In the genomic region with DNA sequence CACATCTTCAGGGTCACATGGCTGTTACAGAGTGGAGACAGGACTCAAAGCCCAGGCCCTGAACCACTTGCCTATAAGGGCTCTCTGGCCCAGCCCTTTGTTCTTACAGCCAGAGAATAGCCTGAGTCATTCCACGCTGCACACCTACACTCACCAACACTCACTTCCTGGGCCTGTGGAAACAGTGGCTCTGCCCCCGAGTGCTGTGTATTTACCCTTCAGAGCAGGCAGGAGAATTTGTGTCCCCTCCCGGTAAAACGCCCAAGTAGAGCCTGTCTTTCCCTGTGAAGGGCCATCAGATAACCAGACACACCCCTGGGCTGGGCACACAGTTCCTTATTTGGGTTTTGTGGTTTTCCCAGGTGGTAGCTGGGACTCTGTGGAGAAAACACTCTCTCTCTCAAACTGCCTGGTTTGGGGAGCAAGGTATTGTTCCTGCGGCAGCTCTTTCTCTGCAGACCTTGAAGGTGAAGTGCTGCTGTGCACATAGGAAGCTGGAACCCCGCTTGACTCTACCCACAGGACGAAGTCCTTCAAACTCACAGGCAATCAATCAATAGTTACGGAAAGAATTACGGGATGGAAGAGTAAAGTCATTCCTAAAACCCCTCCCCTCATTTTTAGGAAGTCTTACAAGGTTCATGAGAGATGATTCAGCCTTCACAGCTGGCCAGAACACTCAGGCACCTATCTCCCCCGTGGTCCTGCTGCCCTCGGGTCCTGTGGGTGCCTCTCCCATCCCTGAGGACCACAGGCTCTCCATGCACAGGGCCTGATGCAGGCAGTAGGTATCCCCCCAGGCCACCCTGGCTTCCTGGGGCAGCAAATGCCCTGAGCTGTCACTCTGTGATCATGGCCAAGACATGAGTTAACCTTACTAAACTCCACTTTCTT, we compare ENCODE assay signal across 1 cellular context.
TF ChIP-seq lines count a peak whose summit lies in the region.

No MANE protein-coding gene starts in this region.

TF ChIP-seq in K562, 482 proteins besides CTCF, POLR2A, EP300 and RAD21 (continued from another document):
- TF ChIP-seq ZBTB5 (IDR thresholded peaks at IDR 0.05) (no peak), HEY1 (CRISPR knock-in tag; IDR thresholded peaks at IDR 0.05; ENCODE audit: borderline replicate concordance) (no peak), KLF16 (IDR thresholded peaks at IDR 0.05) (0 out of 2 replicates have a peak, but pooled peaks have one; percentile 16), MTA1 (IDR thresholded peaks at IDR 0.05; ENCODE audit: borderline replicate concordance) (0 out of 2 replicates have a peak, but pooled peaks have one; percentile 27), LEF1 (IDR thresholded peaks at IDR 0.05) (0 out of 2 replicates have a peak, but pooled peaks have one; percentile 27), SOX6 (IDR thresholded peaks at IDR 0.05) (peak; percentile 76; the same call in 1 of the 2 replicates), MEIS2 (IDR thresholded peaks at IDR 0.05; ENCODE audit: partially characterized antibody) (peak; percentile 12), SRF (CRISPR knock-in tag; IDR thresholded peaks at IDR 0.05) (peak; percentile 90 to 97), FOXK2 (conservative IDR thresholded peaks at IDR 0.05 in 1 of 2, IDR thresholded peaks at IDR 0.05 in 1 of 2; ENCODE audit: low read depth in 2 of 2) (peak in 1 of 2 experiments; percentile 41; a peak in 1 of 4 replicates), L3MBTL2 (IDR thresholded peaks at IDR 0.05) (peak; percentile 47), SMAD4 (CRISPR knock-in tag; conservative IDR thresholded peaks at IDR 0.05) (peak; percentile 55; the same call in 1 of the 2 replicates), PKNOX1 (IDR thresholded peaks at IDR 0.05) (peak; percentile 47; the same call in 1 of the 2 replicates), PRDM10 (IDR thresholded peaks at IDR 0.05; ENCODE audit: partially characterized antibody) (peak; percentile 37), CTBP1 (IDR thresholded peaks at IDR 0.05; ENCODE audit: borderline replicate concordance) (peak; percentile 67), ETV5 (CRISPR knock-in tag; IDR thresholded peaks at IDR 0.05; ENCODE audit: low read depth) (no peak), ZEB2 (IDR thresholded peaks at IDR 0.05) (0 out of 2 replicates have a peak, but pooled peaks have one; percentile 11), RFX7 (CRISPR knock-in tag; IDR thresholded peaks at IDR 0.05) (no peak), LCOR (CRISPR knock-in tag; IDR thresholded peaks at IDR 0.05) (0 out of 2 replicates have a peak, but pooled peaks have one; percentile 38), ELF1 (tag; IDR thresholded peaks at IDR 0.05) (no peak; the same call in 1 of the 2 replicates), SPI1 (IDR thresholded peaks at IDR 0.05; ENCODE audit: borderline replicate concordance, low read depth, low read length) (peak; percentile 83; the same call in 1 of the 2 replicates), NFE2 (IDR thresholded peaks at IDR 0.05; ENCODE audit: low read depth) (peak; percentile 66), TBL1XR1 (IDR thresholded peaks at IDR 0.05; ENCODE audit: low read length in 2 of 2) (no peak), FOSL1 (tag; conservative IDR thresholded peaks at IDR 0.05) (peak; percentile 77), HDGF (IDR thresholded peaks at IDR 0.05) (no peak), MTA3 (IDR thresholded peaks at IDR 0.05; ENCODE audit: borderline replicate concordance) (peak; percentile 49; the same call in 1 of the 2 replicates), SRSF3 (IDR thresholded peaks at IDR 0.05; ENCODE audit: insufficient read depth, low read length) (no peak), UBTF (IDR thresholded peaks at IDR 0.05; ENCODE audit: borderline replicate concordance in 1 of 2, low read depth in 2 of 2, low read length in 2 of 2) (no peak), ZNF444 (CRISPR knock-in tag; IDR thresholded peaks at IDR 0.05) (no peak), CSDE1 (IDR thresholded peaks at IDR 0.05) (no peak), NCOA1 (IDR thresholded peaks at IDR 0.05; ENCODE audit: low read depth) (no peak), NR2F6 (CRISPR knock-in tag; IDR thresholded peaks at IDR 0.05) (no peak)
- TF ChIP-seq, protein P1, sequence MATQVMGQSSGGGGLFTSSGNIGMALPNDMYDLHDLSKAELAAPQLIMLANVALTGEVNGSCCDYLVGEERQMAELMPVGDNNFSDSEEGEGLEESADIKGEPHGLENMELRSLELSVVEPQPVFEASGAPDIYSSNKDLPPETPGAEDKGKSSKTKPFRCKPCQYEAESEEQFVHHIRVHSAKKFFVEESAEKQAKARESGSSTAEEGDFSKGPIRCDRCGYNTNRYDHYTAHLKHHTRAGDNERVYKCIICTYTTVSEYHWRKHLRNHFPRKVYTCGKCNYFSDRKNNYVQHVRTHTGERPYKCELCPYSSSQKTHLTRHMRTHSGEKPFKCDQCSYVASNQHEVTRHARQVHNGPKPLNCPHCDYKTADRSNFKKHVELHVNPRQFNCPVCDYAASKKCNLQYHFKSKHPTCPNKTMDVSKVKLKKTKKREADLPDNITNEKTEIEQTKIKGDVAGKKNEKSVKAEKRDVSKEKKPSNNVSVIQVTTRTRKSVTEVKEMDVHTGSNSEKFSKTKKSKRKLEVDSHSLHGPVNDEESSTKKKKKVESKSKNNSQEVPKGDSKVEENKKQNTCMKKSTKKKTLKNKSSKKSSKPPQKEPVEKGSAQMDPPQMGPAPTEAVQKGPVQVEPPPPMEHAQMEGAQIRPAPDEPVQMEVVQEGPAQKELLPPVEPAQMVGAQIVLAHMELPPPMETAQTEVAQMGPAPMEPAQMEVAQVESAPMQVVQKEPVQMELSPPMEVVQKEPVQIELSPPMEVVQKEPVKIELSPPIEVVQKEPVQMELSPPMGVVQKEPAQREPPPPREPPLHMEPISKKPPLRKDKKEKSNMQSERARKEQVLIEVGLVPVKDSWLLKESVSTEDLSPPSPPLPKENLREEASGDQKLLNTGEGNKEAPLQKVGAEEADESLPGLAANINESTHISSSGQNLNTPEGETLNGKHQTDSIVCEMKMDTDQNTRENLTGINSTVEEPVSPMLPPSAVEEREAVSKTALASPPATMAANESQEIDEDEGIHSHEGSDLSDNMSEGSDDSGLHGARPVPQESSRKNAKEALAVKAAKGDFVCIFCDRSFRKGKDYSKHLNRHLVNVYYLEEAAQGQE (CRISPR knock-in tag; IDR thresholded peaks at IDR 0.05; ENCODE audit: low read depth), result 0 out of 2 replicates have a peak, but pooled peaks have one; percentile 55
- TF ChIP-seq, protein P2, sequence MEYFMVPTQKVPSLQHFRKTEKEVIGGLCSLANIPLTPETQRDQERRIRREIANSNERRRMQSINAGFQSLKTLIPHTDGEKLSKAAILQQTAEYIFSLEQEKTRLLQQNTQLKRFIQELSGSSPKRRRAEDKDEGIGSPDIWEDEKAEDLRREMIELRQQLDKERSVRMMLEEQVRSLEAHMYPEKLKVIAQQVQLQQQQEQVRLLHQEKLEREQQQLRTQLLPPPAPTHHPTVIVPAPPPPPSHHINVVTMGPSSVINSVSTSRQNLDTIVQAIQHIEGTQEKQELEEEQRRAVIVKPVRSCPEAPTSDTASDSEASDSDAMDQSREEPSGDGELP (CRISPR knock-in tag; IDR thresholded peaks at IDR 0.05; ENCODE audit: borderline replicate concordance), result peak; percentile 63; the same call in 1 of the 2 replicates
- TF ChIP-seq, protein P3, sequence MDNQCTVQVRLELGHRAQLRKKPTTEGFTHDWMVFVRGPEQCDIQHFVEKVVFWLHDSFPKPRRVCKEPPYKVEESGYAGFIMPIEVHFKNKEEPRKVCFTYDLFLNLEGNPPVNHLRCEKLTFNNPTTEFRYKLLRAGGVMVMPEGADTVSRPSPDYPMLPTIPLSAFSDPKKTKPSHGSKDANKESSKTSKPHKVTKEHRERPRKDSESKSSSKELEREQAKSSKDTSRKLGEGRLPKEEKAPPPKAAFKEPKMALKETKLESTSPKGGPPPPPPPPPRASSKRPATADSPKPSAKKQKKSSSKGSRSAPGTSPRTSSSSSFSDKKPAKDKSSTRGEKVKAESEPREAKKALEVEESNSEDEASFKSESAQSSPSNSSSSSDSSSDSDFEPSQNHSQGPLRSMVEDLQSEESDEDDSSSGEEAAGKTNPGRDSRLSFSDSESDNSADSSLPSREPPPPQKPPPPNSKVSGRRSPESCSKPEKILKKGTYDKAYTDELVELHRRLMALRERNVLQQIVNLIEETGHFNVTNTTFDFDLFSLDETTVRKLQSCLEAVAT (IDR thresholded peaks at IDR 0.05), result 0 out of 4 replicates have a peak, but pooled peaks of 1 of the 2 experiments have one; percentile 42
TF ChIP-seq in K562: peak in this region for 26.
